In the genomic region with DNA sequence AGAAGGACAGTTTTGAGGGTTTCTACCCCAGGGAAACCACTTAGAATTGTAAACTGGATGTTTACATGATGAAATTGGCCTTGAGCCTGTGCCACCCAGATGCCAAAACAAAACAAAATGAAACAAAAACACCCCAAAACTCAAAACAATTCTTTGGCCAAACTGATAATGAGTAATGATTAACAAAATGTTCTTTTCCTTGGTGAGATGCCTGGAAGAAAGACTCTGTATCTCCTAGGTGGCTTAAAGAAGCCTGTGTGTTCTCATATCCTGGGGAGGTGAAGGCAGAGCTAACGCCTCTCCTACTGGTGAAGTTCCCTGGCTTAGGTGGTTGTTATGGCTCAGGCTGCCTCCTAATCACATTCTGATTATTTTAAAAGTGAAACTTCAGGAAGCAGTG, we compare ENCODE assay signal across 11 cellular contexts.
"Had no signal": no experiment of that assay in that cellular context is flagged by ENCODE, and none has a peak within 500 bp of the region (broad histone marks: within the 10 kb centered on the region; RNA-seq: fewer than 3 reads in every experiment).

No MANE protein-coding gene starts in this region.

- DNase-seq: activated CD4-positive, alpha-beta memory T cell treated with anti-CD3 and anti-CD28 coated beads, Interleukin-2, amount 10 ng/mL, durations not matched to agents 7 days and 5 days; activated effector memory CD4-positive, alpha-beta T cell treated with anti-CD3 and anti-CD28 coated beads, Interleukin-2, amount 50 U/mL, for 16 hours; activated T-cell treated with anti-CD3 and anti-CD28 coated beads, Interleukin-2, amount 50 U/mL, for 4 hours; mesendoderm; right lobe of liver; thyroid gland had no signal

- H3K27me3 ChIP-seq: esophagus muscularis mucosa, right lobe of liver, thyroid gland, vagina had no signal

- H3K4me3 ChIP-seq: esophagus muscularis mucosa, right lobe of liver, thyroid gland, vagina had no signal

- ATAC-seq: activated T-cell treated with anti-CD3 and anti-CD28 coated beads, Interleukin-2, amount 50 U/mL, for 4 hours; natural killer cell treated with Interleukin-12 subunit alpha and Interleukin-12 subunit beta and Interleukin-15 and Interleukin-18, amount 100 ng/mL, for 72 hours; stimulated activated memory B cell treated with anti-CD40 and anti-IgM and Interleukin-4, amounts not matched to agents 10 μg/mL and 1 μg/mL and 100 μg/mL, for 72 hours had no signal

- H3K9me3 ChIP-seq: esophagus muscularis mucosa, right lobe of liver, thyroid gland, vagina had no signal

- H3K27ac ChIP-seq: esophagus muscularis mucosa, right lobe of liver, thyroid gland, vagina had no signal

- H3K4me1 ChIP-seq: esophagus muscularis mucosa, vagina had no signal

- H3K36me3 ChIP-seq: esophagus muscularis mucosa, right lobe of liver, thyroid gland, vagina had no signal

- FAIRE-seq: colon had no signal
